Comparison of ENCODE assay signal across 26 cellular contexts in the genomic region with DNA sequence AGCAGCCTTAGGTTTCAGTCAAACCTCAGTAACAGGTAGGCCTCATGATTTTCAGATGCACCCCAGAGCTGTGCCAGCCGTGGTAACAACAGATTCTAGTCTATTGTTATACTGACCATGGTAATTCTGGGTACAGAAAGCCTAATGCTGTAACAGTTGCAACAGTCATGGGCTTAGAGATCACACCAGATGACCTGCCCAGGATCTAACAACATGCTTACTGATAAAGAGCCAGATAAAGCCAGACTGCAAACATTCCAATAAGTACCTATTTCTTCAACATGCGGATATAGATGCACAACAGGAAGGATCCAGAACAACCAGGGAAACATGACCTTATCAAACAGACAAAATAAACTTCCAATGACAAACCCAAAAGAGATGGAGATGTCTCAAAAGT.
"Had no signal": no experiment of that assay in that cellular context is flagged by ENCODE, and none has a peak within 500 bp of the region (broad histone marks: within the 10 kb centered on the region; RNA-seq: fewer than 3 reads in every experiment).

No MANE protein-coding gene starts in this region.

- FAIRE-seq: small intestine had no signal

- H3K4me2 ChIP-seq: hepatocyte had no signal

- DNase-seq: islet precursor cell; left ventricle myocardium inferior; midbrain; mucosa of descending colon; naive thymus-derived CD4-positive, alpha-beta T cell; nucleus accumbens; pancreas; posterior cingulate gyrus; retina; right cardiac atrium; sigmoid colon; small intestine; spleen; stimulated activated CD4-positive, alpha-beta T cell treated with anti-CD3 and anti-CD28 coated beads, Interleukin-4, amount 100 ng/mL, for 24 hours; stimulated activated naive CD4-positive, alpha-beta T cell; uterus had no signal

- H3K9me3 ChIP-seq: pancreas, prostate gland had no signal

- H3K4me3 Mint-ChIP-seq: naive thymus-derived CD4-positive, alpha-beta T cell; natural killer cell treated with Interleukin-12 subunit alpha and Interleukin-12 subunit beta and Interleukin-15 and Interleukin-18, amount 100 ng/mL, for 72 hours; stimulated activated effector memory CD8-positive, alpha-beta T cell treated with anti-CD3 and anti-CD28 coated beads, Interleukin-12 subunit alpha, Interleukin-12 subunit beta, amount 100 ng/mL, for 72 hours; stimulated activated naive CD8-positive, alpha-beta T cell treated with anti-CD3 and anti-CD28 coated beads, Interleukin-15, Interleukin-2, amounts not matched to agents 100 ng/mL and 50 ng/mL, for 24 hours; type B pancreatic cell had no signal

- H3K27ac Mint-ChIP-seq: naive thymus-derived CD4-positive, alpha-beta T cell; natural killer cell treated with Interleukin-12 subunit alpha and Interleukin-12 subunit beta and Interleukin-15 and Interleukin-18, amount 100 ng/mL, for 72 hours; stimulated activated effector memory CD8-positive, alpha-beta T cell treated with anti-CD3 and anti-CD28 coated beads, Interleukin-12 subunit alpha, Interleukin-12 subunit beta, amount 100 ng/mL, for 72 hours; stimulated activated naive CD8-positive, alpha-beta T cell treated with anti-CD3 and anti-CD28 coated beads, Interleukin-15, Interleukin-2, amounts not matched to agents 100 ng/mL and 50 ng/mL, for 24 hours; type B pancreatic cell had no signal

- H3K4me3 ChIP-seq: left ventricle myocardium inferior, lung, mucosa of descending colon, pancreas, prostate gland, sigmoid colon, spleen, suprapubic skin, thoracic aorta, tibial nerve, uterus had no signal

- H2AFZ ChIP-seq: hepatocyte had no signal

- ATAC-seq: mucosa of descending colon; naive thymus-derived CD4-positive, alpha-beta T cell; natural killer cell treated with Interleukin-12 subunit alpha and Interleukin-12 subunit beta and Interleukin-15 and Interleukin-18, amount 100 ng/mL, for 72 hours; pancreas; right cardiac atrium; stimulated activated effector memory CD8-positive, alpha-beta T cell treated with anti-CD3 and anti-CD28 coated beads, Interleukin-12 subunit alpha, Interleukin-12 subunit beta, amount 100 ng/mL, for 72 hours had no signal

- H3K27ac ChIP-seq: hepatocyte, left ventricle myocardium inferior, pancreas, prostate gland, sigmoid colon, spleen, suprapubic skin, thoracic aorta, tibial nerve, uterus had no signal

- H3K4me1 ChIP-seq: pancreas, prostate gland, suprapubic skin, uterus had no signal

- H3K27me3 ChIP-seq: hepatocyte, pancreas, sigmoid colon, spleen, suprapubic skin, tibial nerve, uterus had no signal

- H3K36me3 ChIP-seq: pancreas, prostate gland, sigmoid colon, suprapubic skin, thoracic aorta, uterus had no signal

- H3K36me3 Mint-ChIP-seq: stimulated activated effector memory CD8-positive, alpha-beta T cell treated with anti-CD3 and anti-CD28 coated beads, Interleukin-12 subunit alpha, Interleukin-12 subunit beta, amount 100 ng/mL, for 72 hours had no signal

- H3K27me3 Mint-ChIP-seq: naive thymus-derived CD4-positive, alpha-beta T cell; natural killer cell treated with Interleukin-12 subunit alpha and Interleukin-12 subunit beta and Interleukin-15 and Interleukin-18, amount 100 ng/mL, for 72 hours; stimulated activated naive CD8-positive, alpha-beta T cell treated with anti-CD3 and anti-CD28 coated beads, Interleukin-15, Interleukin-2, amounts not matched to agents 100 ng/mL and 50 ng/mL, for 24 hours; type B pancreatic cell had no signal
